Comparison of ENCODE assay signal across 16 cellular contexts in genomic region chr4:38080061-38080531, GRCh38.
A peak's percentile ranks its signal among the peaks of the same experiment; 100 is the strongest.
DNase-seq lines count a peak whose midpoint lies in the region; ATAC-seq and TF ChIP-seq lines count a peak whose summit lies in the region.
"Had no signal": no experiment of that assay in that cellular context is flagged by ENCODE, and none has a peak within 500 bp of the region (broad histone marks: within the 10 kb centered on the region; RNA-seq: fewer than 3 reads in every experiment).

No MANE protein-coding gene starts in this region.

- no peaks in the 10 kb centered on the region for H3K27me3 Mint-ChIP-seq in immature natural killer cell (ENCODE audit: low read depth in 3 of 3)
- H3K27me3 Mint-ChIP-seq: CD4-positive, CD25-positive, alpha-beta regulatory T cell had no signal

- H3K9me3 ChIP-seq in left ventricle myocardium inferior (replicated peaks) (no peaks in the 10 kb centered on the region), osteoblast (ENCODE audit: low read depth, low read length) (no peaks in the 10 kb centered on the region), uterus (no peaks in the 10 kb centered on the region)

- no peak overlapping the region for H3K4me2 ChIP-seq in osteoblast (ENCODE audit: insufficient read depth, low read length)

- peaks cover 12% of the 10 kb centered on the region in 2 donors for H3K4me1 Mint-ChIP-seq in immature natural killer cell

- intact Hi-C loops in left ventricle myocardium inferior (cut with micrococcal nuclease) (no loop called here), left ventricle myocardium superior (cut with micrococcal nuclease) (no loop called here), uterus (cut with DNase I; ENCODE audit: low total_unique reads) (no loop called here)

- H3K79me2 ChIP-seq in osteoblast (ENCODE audit: insufficient read depth, low read length) = peaks cover 11% of the 10 kb centered on the region

- DNase-seq in left ventricle myocardium inferior (no peak), left ventricle myocardium superior (no peak), glomerular visceral epithelial cell (ENCODE audit: extremely low spot score) (peak; percentile 10), osteoblast (ENCODE audit: insufficient read length, low spot score, missing footprints) (no peak), uterus (no peak), immature natural killer cell (no peak), NCI-H82 treated with DMSO at 0.1 percent for 48 hours (lab: John Stamatoyannopoulos, UW; ENCODE audit: unreplicated experiment) (no peak)
- DNase-seq: Calu3; CD4-positive, CD25-positive, alpha-beta regulatory T cell; DMS79; NCI-H1048; NCI-H446; NCI-H748 treated with DMSO at 0.1 percent for 48 hours; SHP77 treated with DMSO at 0.1 percent for 48 hours had no signal

- H3K27ac Mint-ChIP-seq in immature natural killer cell = peak overlapping the region in 1 of 6 donors; percentile 7

- H3K36me3 ChIP-seq in left ventricle myocardium inferior (peaks cover 7% of the 10 kb centered on the region), osteoblast (ENCODE audit: insufficient read depth, low read length) (no peaks in the 10 kb centered on the region), uterus (no peaks in the 10 kb centered on the region)

- H3K4me1 ChIP-seq in left ventricle myocardium inferior (peaks cover 84% of the 10 kb centered on the region), osteoblast (ENCODE audit: insufficient read depth, low read length) (peaks cover 60% of the 10 kb centered on the region), uterus (peaks cover 12 to 29% of the 10 kb centered on the region in 2 donors)

- H3K27me3 ChIP-seq in left ventricle myocardium inferior (ENCODE audit: low read depth) (no peaks in the 10 kb centered on the region), osteoblast (ENCODE audit: insufficient read depth, low read length) (no peaks in the 10 kb centered on the region), uterus (no peaks in the 10 kb centered on the region)

- peaks cover 16 to 36% (median 23%) of the 10 kb centered on the region in 3 donors for H3K36me3 Mint-ChIP-seq in immature natural killer cell

- no peak for TF ChIP-seq CTCF in left ventricle myocardium inferior (IDR thresholded peaks at IDR 0.05; ENCODE audit: borderline replicate concordance)
- TF ChIP-seq CTCF in osteoblast (IDR thresholded peaks at IDR 0.05; ENCODE audit: extremely low read depth, low read depth, low read length) = no peak
- TF ChIP-seq CTCF in uterus (IDR thresholded peaks at IDR 0.05) = no peak

- H2AFZ ChIP-seq in osteoblast (ENCODE audit: low read length) = no peak overlapping the region

- ATAC-seq in left ventricle myocardium superior (no peak), GM19455 (IDR thresholded peaks at IDR 0.05; ENCODE audit: unreplicated experiment) (no peak)

- no peak overlapping the region for H3K4me3 ChIP-seq in left ventricle myocardium inferior
- no peak overlapping the region for H3K4me3 ChIP-seq in osteoblast (ENCODE audit: insufficient read depth, low read length)
- H3K4me3 ChIP-seq in uterus = no peak overlapping the region

- no peaks in the 10 kb centered on the region for H3K9me3 Mint-ChIP-seq in immature natural killer cell
- H3K9me3 Mint-ChIP-seq: CD4-positive, CD25-positive, alpha-beta regulatory T cell had no signal

- H4K20me1 ChIP-seq in osteoblast (ENCODE audit: insufficient read depth, low read length) = no peaks in the 10 kb centered on the region

- TF ChIP-seq POLR2A in uterus (IDR thresholded peaks at IDR 0.05) = no peak

- H3K27ac ChIP-seq in left ventricle myocardium inferior (replicated peaks) (peak overlapping the region; percentile 77), osteoblast (ENCODE audit: low read depth, low read length) (peak overlapping the region; percentile 89), uterus (peak overlapping the region; percentile 79 to 90)
- H3K27ac ChIP-seq: 22Rv1 had no signal

- H3K4me3 Mint-ChIP-seq in immature natural killer cell = no peak overlapping the region
- H3K4me3 Mint-ChIP-seq: CD4-positive, CD25-positive, alpha-beta regulatory T cell had no signal
